Comparison of ENCODE assay signal across 8 cellular contexts in genomic region chr5:43192558-43193170, GRCh38.
DNase-seq lines count a peak whose midpoint lies in the region; ATAC-seq lines count a peak whose summit lies in the region.

No MANE protein-coding gene starts in this region.

- ATAC-seq in HG03135 (IDR thresholded peaks at IDR 0.05; ENCODE audit: unreplicated experiment): peak; percentile 20
- ATAC-seq in memory B cell (ENCODE audit: low read depth): peak; percentile 49
- ATAC-seq in stimulated activated naive B cell treated with anti-CD40 and anti-IgM and Interleukin-4, amounts not matched to agents 10 μg/mL and 1 μg/mL and 100 μg/mL, for 72 hours (replicated peaks): peak; percentile 43 to 46

- peak overlapping the region; percentile 83 for H3K4me3 Mint-ChIP-seq in memory B cell
- H3K4me3 Mint-ChIP-seq in stimulated activated naive B cell treated with anti-CD40 and anti-IgM and Interleukin-4, amounts not matched to agents 10 μg/mL and 1 μg/mL and 100 μg/mL, for 72 hours: peak overlapping the region; percentile 81 to 84

- no peaks in the 10 kb centered on the region for H3K9me3 Mint-ChIP-seq in memory B cell
- no peaks in the 10 kb centered on the region for H3K9me3 Mint-ChIP-seq in stimulated activated naive B cell treated with anti-CD40 and anti-IgM and Interleukin-4, amounts not matched to agents 10 μg/mL and 1 μg/mL and 100 μg/mL, for 72 hours

- peak; percentile 64 for DNase-seq in activated effector memory CD4-positive, alpha-beta T cell treated with anti-CD3 and anti-CD28 coated beads, Interleukin-2, amount 50 U/mL, for 16 hours
- DNase-seq in activated effector memory CD4-positive, alpha-beta T cell treated with Interleukin-2 at 50 U/mL for 16 hours: no peak
- DNase-seq in activated CD4-positive, CD25-positive, alpha-beta regulatory T cell treated with anti-CD3 and anti-CD28 coated beads, Interleukin-2, amount 50 U/mL, for 72 hours: peak; percentile 45
- DNase-seq in ecto neural progenitor cell (ENCODE audit: low spot score) (peak; percentile 53), memory B cell (ENCODE audit: low spot score in 2 of 2) (peak; percentile 1 to 20), HuH-7 (ENCODE audit: low spot score) (no peak)
- no peak for DNase-seq in stimulated activated naive B cell treated with anti-CD40 and anti-IgM and Interleukin-4, amounts not matched to agents 10 μg/mL and 1 μg/mL and 100 μg/mL, for 72 hours

- peaks cover 6% of the 10 kb centered on the region for H3K27me3 Mint-ChIP-seq in memory B cell
- peaks cover 4 to 20% of the 10 kb centered on the region in 2 donors for H3K27me3 Mint-ChIP-seq in stimulated activated naive B cell treated with anti-CD40 and anti-IgM and Interleukin-4, amounts not matched to agents 10 μg/mL and 1 μg/mL and 100 μg/mL, for 72 hours

- H3K36me3 Mint-ChIP-seq in memory B cell: peaks cover 6% of the 10 kb centered on the region
- H3K36me3 Mint-ChIP-seq in stimulated activated naive B cell treated with anti-CD40 and anti-IgM and Interleukin-4, amounts not matched to agents 10 μg/mL and 1 μg/mL and 100 μg/mL, for 72 hours: peaks cover 9% of the 10 kb centered on the region in 2 donors

- peaks cover 21% of the 10 kb centered on the region for H3K4me1 Mint-ChIP-seq in memory B cell
- H3K4me1 Mint-ChIP-seq in stimulated activated naive B cell treated with anti-CD40 and anti-IgM and Interleukin-4, amounts not matched to agents 10 μg/mL and 1 μg/mL and 100 μg/mL, for 72 hours: peaks cover 12 to 30% of the 10 kb centered on the region in 2 donors

- H3K27ac Mint-ChIP-seq in memory B cell: peak overlapping the region; percentile 58
- H3K27ac Mint-ChIP-seq in stimulated activated naive B cell treated with anti-CD40 and anti-IgM and Interleukin-4, amounts not matched to agents 10 μg/mL and 1 μg/mL and 100 μg/mL, for 72 hours: peak overlapping the region; percentile 37

Comparison
In these comparisons a context has a peak if more than half of its experiments do, and no peak if none do; other contexts are left out.
1. DNase-seq: peak in activated effector memory CD4-positive, alpha-beta T cell treated with anti-CD3 and anti-CD28 coated beads, Interleukin-2, amount 50 U/mL, for 16 hours (single experiment), activated CD4-positive, CD25-positive, alpha-beta regulatory T cell treated with anti-CD3 and anti-CD28 coated beads, Interleukin-2, amount 50 U/mL, for 72 hours (single experiment), ecto neural progenitor cell (single experiment) and memory B cell (2 of 2); none in activated effector memory CD4-positive, alpha-beta T cell treated with Interleukin-2 at 50 U/mL for 16 hours (single experiment), stimulated activated naive B cell treated with anti-CD40 and anti-IgM and Interleukin-4, amounts not matched to agents 10 μg/mL and 1 μg/mL and 100 μg/mL, for 72 hours (single experiment) and HuH-7 (single experiment).
2. Peak in every context shown above with its lines, with median percentiles within 50 percentile points of each other: ATAC-seq.